In the genomic region with DNA sequence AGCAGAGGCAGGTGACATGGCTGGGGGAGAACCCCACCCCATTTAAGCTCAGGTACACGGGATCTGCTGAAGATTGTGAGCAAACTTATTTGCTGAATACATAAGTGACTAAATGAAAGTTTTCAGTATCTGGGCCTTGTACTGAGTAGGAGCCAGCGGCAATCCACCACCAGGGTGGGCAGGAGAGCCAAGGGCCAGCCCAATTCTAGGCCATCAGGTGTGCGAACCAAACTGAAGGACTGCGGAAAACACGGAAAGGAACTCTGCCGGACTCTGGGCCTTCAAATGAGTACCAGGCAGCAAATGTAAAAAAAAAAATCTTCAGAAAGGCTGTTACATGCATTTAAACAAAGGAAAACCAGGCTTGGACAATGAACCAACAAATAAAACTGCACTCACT, we compare ENCODE assay signal across 16 cellular contexts. TPM values are rescaled to one million over a fixed set of nuclear protein-coding genes. Genes with fewer than 3 reads are reported as not detected.
DNase-seq lines count a peak whose midpoint lies in the region; ATAC-seq and TF ChIP-seq lines count a peak whose summit lies in the region.
"Had no signal": no experiment of that assay in that cellular context is flagged by ENCODE, and none has a peak within 500 bp of the region (broad histone marks: within the 10 kb centered on the region; RNA-seq: fewer than 3 reads in every experiment).

No MANE protein-coding gene starts in this region.

- H3K4me1 ChIP-seq in RWPE2 (ENCODE audit: insufficient read depth, poor library complexity, severe bottlenecking) (peaks cover 30% of the 10 kb centered on the region), esophagus muscularis mucosa (peaks cover 76 to 97% (median 88%) of the 10 kb centered on the region in 4 donors)

- H3K36me3 ChIP-seq in RWPE2 (ENCODE audit: low read depth) (no peaks in the 10 kb centered on the region), esophagus muscularis mucosa (no peaks in the 10 kb centered on the region)
- H3K36me3 ChIP-seq: left lung had no signal

- 100% methylated on average over 6 of the region's 6 CpGs for WGBS in esophagus muscularis mucosa

- no peak for ATAC-seq in RWPE2 (ENCODE audit: low read depth)
- ATAC-seq in GM18519 (IDR thresholded peaks at IDR 0.05; ENCODE audit: low FRiP score, unreplicated experiment): no peak
- ATAC-seq: esophagus mucosa, left lung had no signal

- H3K9me3 ChIP-seq in RWPE2 (ENCODE audit: severe bottlenecking) (no peaks in the 10 kb centered on the region), esophagus muscularis mucosa (no peaks in the 10 kb centered on the region)
- H3K9me3 ChIP-seq: left lung had no signal

- H3K27ac ChIP-seq in RWPE2 (ENCODE audit: poor library complexity, severe bottlenecking) (peak overlapping the region; percentile 87), esophagus muscularis mucosa (replicated peaks in 1 of 4) (peak overlapping the region; percentile 15 to 72 (median 58))

- intact Hi-C loops in esophagus muscularis mucosa (cut with DNase I): no loop called here

- TF ChIP-seq POLR2A in esophagus muscularis mucosa (IDR thresholded peaks at IDR 0.05; ENCODE audit: low read depth): no peak

- in situ Hi-C loops in GM13977 (cut with MboI; ENCODE audit: low pct_unique_long_range_greater_than_20kb, low sequenced_read_pairs, unreplicated experiment): no loop called here

- H3K4me3 ChIP-seq in RWPE2 (ENCODE audit: severe bottlenecking) (no peak overlapping the region), esophagus muscularis mucosa (no peak overlapping the region), retinal pigment epithelial cell (ENCODE audit: low read length) (no peak overlapping the region)
- H3K4me3 ChIP-seq: left lung had no signal

- no peaks in the 10 kb centered on the region for H3K27me3 ChIP-seq in RWPE2 (ENCODE audit: insufficient read depth, poor library complexity, severe bottlenecking)
- no peaks in the 10 kb centered on the region for H3K27me3 ChIP-seq in esophagus muscularis mucosa
- H3K27me3 ChIP-seq: left lung had no signal

- TF ChIP-seq CTCF in GM13977 (IDR thresholded peaks at IDR 0.05; ENCODE audit: extremely low read depth, insufficient read depth, missing control alignments): peak; percentile 12
- TF ChIP-seq CTCF in RWPE2 (IDR thresholded peaks at IDR 0.05; ENCODE audit: poor library complexity, severe bottlenecking): no peak
- TF ChIP-seq CTCF in esophagus muscularis mucosa (IDR thresholded peaks at IDR 0.05): no peak
- TF ChIP-seq CTCF in retinal pigment epithelial cell (conservative IDR thresholded peaks at IDR 0.05; ENCODE audit: low read depth, low read length): peak; percentile 25

- no peak for TF ChIP-seq EP300 in esophagus muscularis mucosa (IDR thresholded peaks at IDR 0.05)

- DNase-seq in GM13977 (ENCODE audit: low spot score) (no peak), RWPE2 (ENCODE audit: low spot score) (no peak), esophagus muscularis mucosa (ENCODE audit: extremely low spot score) (no peak), retinal pigment epithelial cell (ENCODE audit: low read depth) (no peak), amygdala (lab: John Stamatoyannopoulos, UW) (no peak), OCI-M2 (lab: John Stamatoyannopoulos, UW; ENCODE audit: unreplicated experiment) (no peak)
- DNase-seq in effector CD8-positive, alpha-beta T cell (lab: John Stamatoyannopoulos, UW): no peak
- DNase-seq: activated CD8-positive, alpha-beta memory T cell treated with anti-CD3 and anti-CD28 coated beads for 24 hours; activated effector memory CD4-positive, alpha-beta T cell treated with Interleukin-2 at 50 U/mL for 16 hours; C1 segment of cervical spinal cord; DMS153; left lung; NCI-H187; NCI-H510A had no signal

RNA-seq across cellular contexts. Expression of gene ARHGAP17, which starts 19.7 kb away (rescaled TPM):
- 10 to 100 TPM; 33.6 to 44.9 (median 38.4) TPM for total RNA-seq in esophagus muscularis mucosa

Comparison
In these comparisons a context has a peak if more than half of its experiments do, and no peak if none do; other contexts are left out.
1. CTCF ChIP-seq: peak in GM13977 (single experiment) and retinal pigment epithelial cell (single experiment); none in RWPE2 (single experiment) and esophagus muscularis mucosa (0 of 3).